ENCODE assay signal across 8 cellular contexts in genomic region chr12:47651368-47652254, GRCh38. TPM values are rescaled to one million over a fixed set of nuclear protein-coding genes. Genes with fewer than 3 reads are reported as not detected.
DNase-seq lines count a peak whose midpoint lies in the region; ATAC-seq and TF ChIP-seq lines count a peak whose summit lies in the region.

No MANE protein-coding gene starts in this region.

- H2BK15ac ChIP-seq in neuronal stem cell (ENCODE audit: low read length), result no peak overlapping the region

- H3K27ac ChIP-seq in neuronal stem cell (replicated peaks; ENCODE audit: low read length) (no peak overlapping the region), transverse colon (peak overlapping the region in 2 of 4 donors; percentile 10 to 23)

- TF ChIP-seq EP300 in Ishikawa (IDR thresholded peaks at IDR 0.05; ENCODE audit: borderline replicate concordance) (no peak), transverse colon (IDR thresholded peaks at IDR 0.05; ENCODE audit: low read depth) (no peak)

- H3K9ac ChIP-seq in neuronal stem cell (ENCODE audit: low read depth, low read length, poor library complexity), result no peak overlapping the region

- H2BK120ac ChIP-seq in neuronal stem cell (ENCODE audit: low read depth, low read length), result no peak overlapping the region

- no peak overlapping the region for H2AFZ ChIP-seq in neuronal stem cell (ENCODE audit: low read length)

- intact Hi-C loops in transverse colon (cut with DNase I; ENCODE audit: low total_unique reads), result no loop called here

- no peak overlapping the region for H4K91ac ChIP-seq in neuronal stem cell (ENCODE audit: low read depth, low read length, poor library complexity)

- H3K4me2 ChIP-seq in neuronal stem cell (ENCODE audit: insufficient read depth, low read length, poor library complexity, severe bottlenecking), result no peak overlapping the region

- H3K27me3 ChIP-seq in neuronal stem cell (ENCODE audit: control insufficient read depth in 3 of 3, insufficient read depth in 3 of 3, low read depth in 1 of 3, low read length in 3 of 3) (no peaks in the 10 kb centered on the region), transverse colon (no peaks in the 10 kb centered on the region)

- no peak overlapping the region for H2BK5ac ChIP-seq in neuronal stem cell (ENCODE audit: low read length)

- WGBS in neuronal stem cell (ENCODE audit: extremely low coverage in 2 of 2, insufficient read length in 2 of 2, insufficient replicate concordance in 1 of 2), 2 donors, result no CpG with 5 or more reads among the region's 12 CpGs
- WGBS in transverse colon (ENCODE audit: low coverage in 1 of 2), 2 donors, result 34 to 37% methylated on average over 9 to 12 of the region's 12 CpGs

- TF ChIP-seq CTCF in fibroblast of pulmonary artery (IDR thresholded peaks at IDR 0.05; ENCODE audit: low read length, missing control alignments) (peak; percentile 66), transverse colon (IDR thresholded peaks at IDR 0.05) (peak; percentile 69 to 79 (median 75))

- no peak overlapping the region for H3K14ac ChIP-seq in neuronal stem cell (ENCODE audit: low read length)

- H3K79me1 ChIP-seq in neuronal stem cell (ENCODE audit: low read depth, low read length), result no peaks in the 10 kb centered on the region

- ATAC-seq in GM21423 (IDR thresholded peaks at IDR 0.05; ENCODE audit: unreplicated experiment), result peak; percentile 70

- H2AK5ac ChIP-seq in neuronal stem cell (ENCODE audit: low read depth, low read length), result no peak overlapping the region

- H4K8ac ChIP-seq in neuronal stem cell (ENCODE audit: low read depth, low read length), result no peak overlapping the region

- H3K18ac ChIP-seq in neuronal stem cell (ENCODE audit: low read length), result no peak overlapping the region

- in situ Hi-C loops in transverse colon (cut with MboI; ENCODE audit: low pct_ligation_motif_present in 1 of 4, low pct_unique_long_range_greater_than_20kb in 1 of 4, low sequenced_read_pairs in 3 of 4), result loop anchor here in 2 of 4 donors (25.0 kb wide), 1 partner anchor 614 kb away; no protein-coding TSS in a partner anchor

- H3K36me3 ChIP-seq in neuronal stem cell (replicated peaks in 1 of 2; ENCODE audit: control insufficient read depth in 2 of 2, insufficient read depth in 2 of 2, low read length in 2 of 2), result peaks cover 0 to 9% of the 10 kb centered on the region in 2 donors
- no peaks in the 10 kb centered on the region for H3K36me3 ChIP-seq in transverse colon

- peak; percentile 78 for TF ChIP-seq RAD21 in Ishikawa (IDR thresholded peaks at IDR 0.05; ENCODE audit: low read depth)

- H3K9me3 ChIP-seq in neuronal stem cell (replicated peaks in 1 of 2; ENCODE audit: control insufficient read depth in 2 of 2, insufficient read depth in 1 of 2, low read depth in 1 of 2, low read length in 2 of 2) (no peaks in the 10 kb centered on the region), transverse colon (no peaks in the 10 kb centered on the region)

- no peak for TF ChIP-seq POLR2A in transverse colon (IDR thresholded peaks at IDR 0.05)

- no peak overlapping the region for H2BK12ac ChIP-seq in neuronal stem cell (ENCODE audit: low read length)

- H3K23ac ChIP-seq in neuronal stem cell (ENCODE audit: low read depth, low read length, poor library complexity), result no peak overlapping the region

- H3K4me1 ChIP-seq in neuronal stem cell (ENCODE audit: control insufficient read depth in 2 of 2, insufficient read depth in 1 of 2, low read depth in 1 of 2, low read length in 2 of 2), result peaks cover 4 to 6% of the 10 kb centered on the region in 2 donors
- H3K4me1 ChIP-seq in transverse colon, result peaks cover 0 to 15% (median 5%) of the 10 kb centered on the region in 4 donors

- peak; percentile 17 for DNase-seq in DMS 273 treated with DMSO at 0.1 percent for 48 hours (lab: John Stamatoyannopoulos, UW)
- peak; percentile 4 for DNase-seq in OCI-M2 (lab: John Stamatoyannopoulos, UW; ENCODE audit: unreplicated experiment)
- peak; percentile 5 for DNase-seq in activated T-helper 1 cell treated with Interleukin-2 at 50 U/mL for 16 hours (ENCODE audit: low read depth)
- DNase-seq in fibroblast of pulmonary artery (ENCODE audit: low read depth), result peak; percentile 77
- DNase-seq in neuronal stem cell (ENCODE audit: low spot score), result peak; percentile 17
- peak; percentile 46 for DNase-seq in transverse colon

- H3K4me3 ChIP-seq in fibroblast of pulmonary artery (replicated peaks; ENCODE audit: low read depth, low read length) (no peak overlapping the region), neuronal stem cell (ENCODE audit: low read length in 2 of 2) (no peak overlapping the region), transverse colon (peak overlapping the region in 2 of 4 donors; percentile 23 to 28)

- H3K4ac ChIP-seq in neuronal stem cell (ENCODE audit: low read length), result no peak overlapping the region

TF ChIP-seq in Ishikawa, 13 proteins besides CTCF, POLR2A, EP300 and RAD21:
- TF ChIP-seq TAF1 (IDR thresholded peaks at IDR 0.05; ENCODE audit: low read depth), result no peak
- no peak for TF ChIP-seq FOXM1 (IDR thresholded peaks at IDR 0.05; ENCODE audit: borderline replicate concordance, low read depth)
- TF ChIP-seq YY1 (IDR thresholded peaks at IDR 0.05; ENCODE audit: low read depth), result no peak
- no peak for TF ChIP-seq CEBPB (IDR thresholded peaks at IDR 0.05)
- TF ChIP-seq MAX (IDR thresholded peaks at IDR 0.05), result no peak
- TF ChIP-seq NFIC (IDR thresholded peaks at IDR 0.05), result no peak

RNA-seq across cellular contexts. Expression of gene RPAP3, which starts 54.2 kb away (rescaled TPM):
- 49.8 TPM for polyA plus RNA-seq in neuronal stem cell (2013, experiment 1 of 2)
- polyA plus RNA-seq in neuronal stem cell (2013, experiment 2 of 2), result 50.8 TPM
- 10 to 100 TPM in 1 of 4 donors, 1 to 10 TPM in 3; 8.1 to 16.0 (median 9.3) TPM for total RNA-seq in transverse colon

Comparison
In these comparisons a context has a peak if more than half of its experiments do, and no peak if none do; other contexts are left out.
1. DNase-seq: peak in every context shown above with its lines; median percentile 77 in fibroblast of pulmonary artery; 46 in transverse colon; 17 in DMS 273 treated with DMSO at 0.1 percent for 48 hours; 17 in neuronal stem cell; 5 in activated T-helper 1 cell treated with Interleukin-2 at 50 U/mL for 16 hours; 4 in OCI-M2.